Comparison of ENCODE assay signal across 1 cellular context in genomic region chr19:34452671-34453253, GRCh38.
TF ChIP-seq lines count a peak whose summit lies in the region.

No MANE protein-coding gene starts in this region.

TF ChIP-seq in IMR-90, 13 proteins besides CTCF, POLR2A, EP300 and RAD21:
- no peak for TF ChIP-seq MAZ (IDR thresholded peaks at IDR 0.05; ENCODE audit: borderline replicate concordance, low read depth, low read length)
